Comparison of ENCODE assay signal across 8 cellular contexts in genomic region chrX:129540725-129541184, GRCh38. TPM values are rescaled to one million over a fixed set of nuclear protein-coding genes. Genes with fewer than 3 reads are reported as not detected.
DNase-seq lines count a peak whose midpoint lies in the region; ATAC-seq and TF ChIP-seq lines count a peak whose summit lies in the region.

No MANE protein-coding gene starts in this region.

- H3K27ac Mint-ChIP-seq in WTC11 (no peak overlapping the region), progenitor cell of endocrine pancreas (peak overlapping the region; percentile 73)

- H3K4me3 Mint-ChIP-seq in WTC11 (peak overlapping the region; percentile 68), progenitor cell of endocrine pancreas (ENCODE audit: low read depth) (peak overlapping the region; percentile 78)

- no peaks in the 10 kb centered on the region for H3K27me3 ChIP-seq in foreskin keratinocyte

- H3K9me3 Mint-ChIP-seq in WTC11 (no peaks in the 10 kb centered on the region), progenitor cell of endocrine pancreas (ENCODE audit: low read depth) (no peaks in the 10 kb centered on the region)

- no peaks in the 10 kb centered on the region for H3K27me3 Mint-ChIP-seq in WTC11 (ENCODE audit: low read depth)
- peaks cover 3% of the 10 kb centered on the region for H3K27me3 Mint-ChIP-seq in progenitor cell of endocrine pancreas

- no peak overlapping the region for H3K27ac ChIP-seq in foreskin keratinocyte

- CTCF ChIA-PET in WTC11 (lab: Charles Lee) = interaction anchor here (0.6 to 1.0 kb wide), 5 partner anchors 14 to 53 kb away, joined by 3 to 4 read pairs (median 4); partner anchors contain the start of gene SMARCA1

- DNase-seq in stimulated activated CD4-positive, alpha-beta T cell treated with anti-CD3 and anti-CD28 coated beads, Interleukin-15, amount 100 ng/mL, for 24 hours = peak; percentile 10
- no peak for DNase-seq in stimulated activated CD4-positive, alpha-beta T cell treated with anti-CD3 and anti-CD28 coated beads, Interleukin-4, amount 100 ng/mL, for 4 hours
- peak; percentile 12 for DNase-seq in WTC11 (ENCODE audit: low spot score)
- DNase-seq in foreskin keratinocyte = no peak
- DNase-seq in progenitor cell of endocrine pancreas (ENCODE audit: low spot score, unreplicated experiment) = no peak
- no peak for DNase-seq in kidney glomerular epithelial cell (lab: John Stamatoyannopoulos, UW)

- H3K4me1 Mint-ChIP-seq in WTC11 (peaks cover 6% of the 10 kb centered on the region), progenitor cell of endocrine pancreas (ENCODE audit: low read depth) (peaks cover 16% of the 10 kb centered on the region)

- ATAC-seq in HG03521 (IDR thresholded peaks at IDR 0.05; ENCODE audit: unreplicated experiment) = peak; percentile 11
- ATAC-seq in WTC11 = peak; percentile 62
- peak; percentile 66 for ATAC-seq in foreskin keratinocyte
- no peak for ATAC-seq in HG03469 (IDR thresholded peaks at IDR 0.05; ENCODE audit: unreplicated experiment)

- POLR2A ChIA-PET in WTC11 (lab: Charles Lee) = no interaction called here

- TF ChIP-seq CTCF in WTC11 (IDR thresholded peaks at IDR 0.05) (no peak), foreskin keratinocyte (conservative IDR thresholded peaks at IDR 0.05) (no peak), progenitor cell of endocrine pancreas (IDR thresholded peaks at IDR 0.05; ENCODE audit: unreplicated experiment) (no peak)

- no peaks in the 10 kb centered on the region for H3K4me1 ChIP-seq in foreskin keratinocyte

- no peaks in the 10 kb centered on the region for H3K36me3 Mint-ChIP-seq in WTC11
- no peaks in the 10 kb centered on the region for H3K36me3 Mint-ChIP-seq in progenitor cell of endocrine pancreas (ENCODE audit: insufficient read depth)

TF ChIP-seq in WTC11, 78 proteins besides CTCF, POLR2A, EP300 and RAD21:
- TF ChIP-seq ETV6 (CRISPR knock-in tag; IDR thresholded peaks at IDR 0.05) = no peak
- no peak for TF ChIP-seq NR1H2 (CRISPR knock-in tag; IDR thresholded peaks at IDR 0.05)
- TF ChIP-seq E2F5 (CRISPR knock-in tag; IDR thresholded peaks at IDR 0.05) = no peak
- no peak for TF ChIP-seq TP53 (CRISPR knock-in tag; IDR thresholded peaks at IDR 0.05)

RNA-seq across cellular contexts. Expression of gene OCRL, which starts 0.7 kb away (rescaled TPM):
- 17.4 to 18.9 TPM (median 18.2 TPM) in 3 replicates for total RNA-seq in WTC11 (2021)
- total RNA-seq in foreskin keratinocyte = 21.0 and 21.2 TPM in 2 replicates
- polyA plus RNA-seq in foreskin keratinocyte = 7.9 and 9.6 TPM in 2 replicates
- total RNA-seq in progenitor cell of endocrine pancreas = 57.2 and 60.3 TPM in 2 replicates

RNA-seq across cellular contexts. Expression of gene SMARCA1, which starts 17.5 kb away (rescaled TPM):
- 46.1 to 57.3 TPM (median 54.9 TPM) in 3 replicates for total RNA-seq in WTC11 (2021)
- total RNA-seq in foreskin keratinocyte = 36.5 and 37.8 TPM in 2 replicates
- polyA plus RNA-seq in foreskin keratinocyte = 11.2 and 13.8 TPM in 2 replicates
- 183 TPM in 2 replicates for total RNA-seq in progenitor cell of endocrine pancreas

Comparison
In these comparisons a context has a peak if more than half of its experiments do, and no peak if none do; other contexts are left out.
1. DNase-seq: peak in stimulated activated CD4-positive, alpha-beta T cell treated with anti-CD3 and anti-CD28 coated beads, Interleukin-15, amount 100 ng/mL, for 24 hours (single experiment) and WTC11 (single experiment); none in stimulated activated CD4-positive, alpha-beta T cell treated with anti-CD3 and anti-CD28 coated beads, Interleukin-4, amount 100 ng/mL, for 4 hours (0 of 2), foreskin keratinocyte (0 of 2), progenitor cell of endocrine pancreas (single experiment) and kidney glomerular epithelial cell (single experiment).